In genomic region chr1:18015719-18016118, GRCh38 we compare ENCODE assay signal across 17 cellular contexts.
"Had no signal": no experiment of that assay in that cellular context is flagged by ENCODE, and none has a peak within 500 bp of the region (broad histone marks: within the 10 kb centered on the region; RNA-seq: fewer than 3 reads in every experiment).

No MANE protein-coding gene starts in this region.

- ATAC-seq: gastroesophageal sphincter; left lung; lower lobe of right lung; natural killer cell treated with Interleukin-12 subunit alpha and Interleukin-12 subunit beta and Interleukin-15 and Interleukin-18, amount 100 ng/mL, for 72 hours; pancreas; right cardiac atrium had no signal

- DNase-seq: dermis blood vessel endothelial cell; esophagus squamous epithelium; foreskin fibroblast; glutamatergic neuron; immature natural killer cell; left lung; lower lobe of right lung; occipital lobe; pancreas; right cardiac atrium; small intestine; stimulated activated CD4-positive, alpha-beta T cell treated with anti-CD3 and anti-CD28 coated beads, Interleukin-12 subunit alpha, Interleukin-12 subunit beta, amount 100 ng/mL, for 4 hours; stimulated activated naive CD4-positive, alpha-beta T cell; stomach; transverse colon had no signal
